9 cellular contexts compared by ENCODE assay signal in genomic region chr12:121209221-121209620, GRCh38. TPM values are rescaled to one million over a fixed set of nuclear protein-coding genes. Genes with fewer than 3 reads are reported as not detected.
DNase-seq lines count a peak whose midpoint lies in the region; ATAC-seq and TF ChIP-seq lines count a peak whose summit lies in the region.
"Had no signal": no experiment of that assay in that cellular context is flagged by ENCODE, and none has a peak within 500 bp of the region (broad histone marks: within the 10 kb centered on the region; RNA-seq: fewer than 3 reads in every experiment).

No MANE protein-coding gene starts in this region.

- TF ChIP-seq POLR2A in breast epithelium (IDR thresholded peaks at IDR 0.05) = no peak

- H3K4me3 ChIP-seq in BLaER1 = peak overlapping the region; percentile 83
- peak overlapping the region; percentile 76; the same call in 1 of the 2 replicates for H3K4me3 ChIP-seq in HUES6 (ENCODE audit: low read depth, low read length)
- peak overlapping the region; percentile 59 to 91 (median 75) for H3K4me3 ChIP-seq in breast epithelium
- H3K4me3 ChIP-seq in neutrophil (ENCODE audit: low read depth in 1 of 2, low read length in 1 of 2) = peak overlapping the region; percentile 75 to 83

- H3K9me3 ChIP-seq in BLaER1 (no peaks in the 10 kb centered on the region), HUES6 (ENCODE audit: control insufficient read depth, insufficient read depth, low read depth, low read length) (no peaks in the 10 kb centered on the region), breast epithelium (no peaks in the 10 kb centered on the region), neutrophil (no peaks in the 10 kb centered on the region)

- 0 out of 2 replicates have a peak, but pooled peaks cover 12% of the 10 kb centered on the region for H3K36me3 ChIP-seq in BLaER1
- no peaks in the 10 kb centered on the region for H3K36me3 ChIP-seq in HUES6 (ENCODE audit: control insufficient read depth, insufficient read depth, low read length)
- H3K36me3 ChIP-seq in breast epithelium = no peaks in the 10 kb centered on the region
- no peaks in the 10 kb centered on the region for H3K36me3 ChIP-seq in neutrophil

- peaks cover 36% of the 10 kb centered on the region for H3K4me1 ChIP-seq in BLaER1
- 0 out of 2 replicates have a peak, but pooled peaks cover 4% of the 10 kb centered on the region for H3K4me1 ChIP-seq in HUES6 (ENCODE audit: control insufficient read depth, insufficient read depth, low read length)
- H3K4me1 ChIP-seq in breast epithelium = no peaks in the 10 kb centered on the region
- H3K4me1 ChIP-seq in neutrophil (ENCODE audit: control insufficient read depth in 1 of 2, insufficient read depth in 1 of 2, low read depth in 1 of 2, low read length in 1 of 2) = peaks cover 3 to 9% of the 10 kb centered on the region in 2 experiments

- intact Hi-C loops in breast epithelium (cut with DNase I; ENCODE audit: low total_unique reads) = no loop called here

- H4K20me1 ChIP-seq in BLaER1 = no peaks in the 10 kb centered on the region

- ATAC-seq in GM18498 (IDR thresholded peaks at IDR 0.05; ENCODE audit: unreplicated experiment) (no peak), HG02642 (IDR thresholded peaks at IDR 0.05; ENCODE audit: poor library complexity, unreplicated experiment) (no peak), GM19452 (IDR thresholded peaks at IDR 0.05; ENCODE audit: unreplicated experiment) (no peak)

- peak overlapping the region; percentile 90; the same call in 1 of the 2 replicates for H3K9ac ChIP-seq in BLaER1
- H3K9ac ChIP-seq in HUES6 (ENCODE audit: low read length) = no peak overlapping the region

- TF ChIP-seq CTCF in breast epithelium (IDR thresholded peaks at IDR 0.05) (no peak), neutrophil (IDR thresholded peaks at IDR 0.05) (no peak)

- H3K27ac ChIP-seq in BLaER1 = no peak overlapping the region; the same call in 1 of the 2 replicates
- no peak overlapping the region for H3K27ac ChIP-seq in HUES6 (ENCODE audit: low read depth, low read length)
- peak overlapping the region; percentile 35 to 94 for H3K27ac ChIP-seq in breast epithelium
- H3K27ac ChIP-seq in neutrophil = peak overlapping the region; percentile 86

- peak overlapping the region; percentile 84 for H3K4me2 ChIP-seq in BLaER1

- peak in 1 of 2 donors; percentile 48 for DNase-seq in breast epithelium (ENCODE audit: low spot score in 2 of 2)
- no peak for DNase-seq in COLO668 (lab: John Stamatoyannopoulos, UW; ENCODE audit: unreplicated experiment)
- DNase-seq: cortex of kidney had no signal

- H3K27me3 ChIP-seq in BLaER1 (no peaks in the 10 kb centered on the region), HUES6 (ENCODE audit: control insufficient read depth, insufficient read depth, low read length) (peaks cover 7% of the 10 kb centered on the region), breast epithelium (no peaks in the 10 kb centered on the region), neutrophil (no peaks in the 10 kb centered on the region)

RNA-seq across cellular contexts. Expression of gene P2RX4, which starts 0.7 kb away (rescaled TPM):
- total RNA-seq in breast epithelium = 100 to 1,000 TPM in 1 of 3 donors, 10 to 100 TPM in 2; 62.9 to 114 (median 86.9) TPM

Comparison
In these comparisons a context has a peak if more than half of its experiments do, and no peak if none do; other contexts are left out.
1. H3K27ac ChIP-seq: peak in breast epithelium (2 of 2) and neutrophil (single experiment); none in BLaER1 (single experiment) and HUES6 (single experiment).
2. Peak in every context shown above with its lines, with median percentiles within 50 percentile points of each other: H3K4me3 ChIP-seq.